ENCODE assay signal across 26 cellular contexts in genomic region chr1:42057800-42058199, GRCh38.
"Had no signal": no experiment of that assay in that cellular context is flagged by ENCODE, and none has a peak within 500 bp of the region (broad histone marks: within the 10 kb centered on the region; RNA-seq: fewer than 3 reads in every experiment).

No MANE protein-coding gene starts in this region.

- ATAC-seq: stimulated activated effector memory CD8-positive, alpha-beta T cell treated with anti-CD3 and anti-CD28 coated beads, Interleukin-12 subunit alpha, Interleukin-12 subunit beta, amount 100 ng/mL, for 72 hours; stimulated activated memory B cell treated with anti-CD40 and anti-IgM and Interleukin-4, amounts not matched to agents 10 μg/mL and 1 μg/mL and 100 μg/mL, for 72 hours; stimulated activated naive B cell treated with anti-CD40 and anti-IgM and Interleukin-4, amounts not matched to agents 10 μg/mL and 1 μg/mL and 100 μg/mL, for 72 hours; stimulated activated naive CD8-positive, alpha-beta T cell treated with anti-CD3 and anti-CD28 coated beads, Interleukin-15, amount 100 ng/mL, for 72 hours; stimulated activated naive CD8-positive, alpha-beta T cell treated with anti-CD3 and anti-CD28 coated beads, Interleukin-15, Interleukin-2, amounts not matched to agents 100 U/mL and 50 U/mL, for 24 hours; upper lobe of right lung had no signal

- H3K4me3 ChIP-seq: stomach, suprapubic skin, testis, thoracic aorta, thyroid gland, tibial artery, tibial nerve, transverse colon, upper lobe of left lung, upper lobe of right lung, uterus, vagina had no signal

- H3K36me3 ChIP-seq: stomach, suprapubic skin, thoracic aorta, thyroid gland, tibial artery, tibial nerve, transverse colon, upper lobe of left lung, upper lobe of right lung, uterus, vagina had no signal

- H3K9me3 ChIP-seq: suprapubic skin, testis, thyroid gland, uterus, vagina had no signal

- H3K27me3 ChIP-seq: suprapubic skin, testis, thyroid gland, tibial artery, tibial nerve, transverse colon, upper lobe of left lung, upper lobe of right lung, uterus, vagina had no signal

- H3K4me1 ChIP-seq: stomach, suprapubic skin, testis, thyroid gland, tibial artery, tibial nerve, transverse colon, upper lobe of left lung, upper lobe of right lung, uterus, vagina had no signal

- DNase-seq: stimulated activated CD4-positive, alpha-beta T cell treated with anti-CD3 and anti-CD28 coated beads, Interleukin-2, amount 100 ng/mL, for 48 hours; stimulated activated CD4-positive, alpha-beta T cell treated with anti-CD3 and anti-CD28 coated beads, Interleukin-4, amount 100 ng/mL, for 1 hour; stimulated activated CD4-positive, alpha-beta T cell treated with anti-CD3 and anti-CD28 coated beads, Interleukin-4, amount 100 ng/mL, for 24 hours; stimulated activated CD4-positive, alpha-beta T cell treated with anti-CD3 and anti-CD28 coated beads, Interleukin-4, amount 100 ng/mL, for 4 hours; stimulated activated CD8-positive, alpha-beta memory T cell treated with anti-CD3 and anti-CD28 coated beads, Interleukin-4, amount 100 ng/mL, for 48 hours; stimulated activated naive B cell treated with anti-CD40 and anti-IgM and Interleukin-4, amounts not matched to agents 10 μg/mL and 1 μg/mL and 100 μg/mL, for 72 hours; stimulated activated naive CD4-positive, alpha-beta T cell; stimulated activated naive CD4-positive, alpha-beta T cell treated with Interleukin-2 at 50 U/mL for 16 hours; stimulated activated naive CD8-positive, alpha-beta T cell treated with anti-CD3 and anti-CD28 coated beads, Interleukin-15, amount 100 ng/mL, for 72 hours; stimulated activated naive CD8-positive, alpha-beta T cell treated with anti-CD3 and anti-CD28 coated beads, Interleukin-15, Interleukin-2, amounts not matched to agents 100 U/mL and 50 U/mL, for 24 hours; stomach; substantia nigra; testis; thyroid gland; tibial artery; transverse colon; trophoblast cell; upper lobe of left lung; upper lobe of right lung; uterus had no signal

- H3K27ac ChIP-seq: stomach, suprapubic skin, testis, thoracic aorta, thyroid gland, tibial artery, tibial nerve, transverse colon, upper lobe of left lung, upper lobe of right lung, uterus, vagina had no signal
